ENCODE assay signal across 8 cellular contexts in genomic region chr20:1326031-1326930, GRCh38. TPM values are rescaled to one million over a fixed set of nuclear protein-coding genes. Genes with fewer than 3 reads are reported as not detected.
DNase-seq lines count a peak whose midpoint lies in the region; ATAC-seq and TF ChIP-seq lines count a peak whose summit lies in the region.

No MANE protein-coding gene starts in this region.

- peaks cover 70% of the 10 kb centered on the region for H3K4me1 ChIP-seq in upper lobe of right lung

- H3K4me3 ChIP-seq in lower leg skin (ENCODE audit: low read depth, poor library complexity, severe bottlenecking) (peak overlapping the region; percentile 58), upper lobe of right lung (peak overlapping the region; percentile 90)

- H3K4me3 Mint-ChIP-seq in progenitor cell of endocrine pancreas (ENCODE audit: low read depth) = no peak overlapping the region

- intact Hi-C loops in lower leg skin (cut with DNase I; ENCODE audit: low total_unique reads) (no loop called here), upper lobe of right lung (cut with DNase I) (no loop called here)

- TF ChIP-seq CTCF in lower leg skin (IDR thresholded peaks at IDR 0.05) = no peak
- no peak for TF ChIP-seq CTCF in upper lobe of right lung (IDR thresholded peaks at IDR 0.05)
- TF ChIP-seq CTCF in progenitor cell of endocrine pancreas (IDR thresholded peaks at IDR 0.05; ENCODE audit: unreplicated experiment) = no peak

- H3K9me3 Mint-ChIP-seq in progenitor cell of endocrine pancreas (ENCODE audit: low read depth) = no peaks in the 10 kb centered on the region

- no peaks in the 10 kb centered on the region for H3K36me3 ChIP-seq in upper lobe of right lung

- ATAC-seq in upper lobe of right lung = no peak
- ATAC-seq in GM21717 (IDR thresholded peaks at IDR 0.05; ENCODE audit: unreplicated experiment) = no peak

- H3K27ac Mint-ChIP-seq in progenitor cell of endocrine pancreas = no peak overlapping the region

- TF ChIP-seq POLR2A in lower leg skin (IDR thresholded peaks at IDR 0.05) = no peak

- WGBS in lower leg skin, 2 donors = 21 to 25% methylated on average over 10 of the region's 10 CpGs

- H3K4me1 Mint-ChIP-seq in progenitor cell of endocrine pancreas (ENCODE audit: low read depth) = peaks cover 11% of the 10 kb centered on the region

- no peaks in the 10 kb centered on the region for H3K27me3 ChIP-seq in upper lobe of right lung

- H3K27me3 Mint-ChIP-seq in progenitor cell of endocrine pancreas = peaks cover 2% of the 10 kb centered on the region

- DNase-seq in activated CD8-positive, alpha-beta memory T cell treated with anti-CD3 and anti-CD28 coated beads for 24 hours = peak; percentile 42
- DNase-seq in activated CD8-positive, alpha-beta memory T cell treated with anti-CD3 and anti-CD28 coated beads, Interleukin-2, amount 50 U/mL, for 4 hours = no peak
- peak in 1 of 61 donors; percentile 50 for DNase-seq in caudate nucleus (lab: John Stamatoyannopoulos, UW)
- peak; percentile 45 to 89 for DNase-seq in lower leg skin (ENCODE audit: low spot score in 2 of 2)
- no peak for DNase-seq in upper lobe of right lung
- DNase-seq in SHP77 treated with DMSO at 0.1 percent for 48 hours (lab: John Stamatoyannopoulos, UW) = no peak
- no peak for DNase-seq in progenitor cell of endocrine pancreas (ENCODE audit: low spot score, unreplicated experiment)

- H3K36me3 Mint-ChIP-seq in progenitor cell of endocrine pancreas (ENCODE audit: insufficient read depth) = peaks cover 2% of the 10 kb centered on the region

- no peaks in the 10 kb centered on the region for H3K9me3 ChIP-seq in upper lobe of right lung

- H3K27ac ChIP-seq in caudate nucleus (ENCODE audit: low read depth, low read length) = peak overlapping the region; percentile 97
- peak overlapping the region; percentile 100 for H3K27ac ChIP-seq in upper lobe of right lung

RNA-seq across cellular contexts. Expression of gene SDCBP2, which starts 2.7 kb away (rescaled TPM):
- total RNA-seq in lower leg skin = 100 to 1,000 TPM; 141 to 206 (median 181) TPM
- total RNA-seq in upper lobe of right lung = 10.9 TPM
- 2.0 and 2.3 TPM in 2 replicates for total RNA-seq in progenitor cell of endocrine pancreas

Comparison
In these comparisons a context has a peak if more than half of its experiments do, and no peak if none do; other contexts are left out.
1. DNase-seq: peak in activated CD8-positive, alpha-beta memory T cell treated with anti-CD3 and anti-CD28 coated beads for 24 hours (single experiment) and lower leg skin (2 of 2); none in activated CD8-positive, alpha-beta memory T cell treated with anti-CD3 and anti-CD28 coated beads, Interleukin-2, amount 50 U/mL, for 4 hours (single experiment), upper lobe of right lung (single experiment), SHP77 treated with DMSO at 0.1 percent for 48 hours (single experiment) and progenitor cell of endocrine pancreas (single experiment).
2. RNA of gene SDCBP2, which starts 2.7 kb away (total RNA-seq): 141 to 206 TPM in lower leg skin; 10.9 TPM in upper lobe of right lung (single experiment) and 2.0 to 2.3 TPM in progenitor cell of endocrine pancreas; every median in the first group is over 10 times any median in the second.